Comparison of ENCODE assay signal across 16 cellular contexts in the genomic region with DNA sequence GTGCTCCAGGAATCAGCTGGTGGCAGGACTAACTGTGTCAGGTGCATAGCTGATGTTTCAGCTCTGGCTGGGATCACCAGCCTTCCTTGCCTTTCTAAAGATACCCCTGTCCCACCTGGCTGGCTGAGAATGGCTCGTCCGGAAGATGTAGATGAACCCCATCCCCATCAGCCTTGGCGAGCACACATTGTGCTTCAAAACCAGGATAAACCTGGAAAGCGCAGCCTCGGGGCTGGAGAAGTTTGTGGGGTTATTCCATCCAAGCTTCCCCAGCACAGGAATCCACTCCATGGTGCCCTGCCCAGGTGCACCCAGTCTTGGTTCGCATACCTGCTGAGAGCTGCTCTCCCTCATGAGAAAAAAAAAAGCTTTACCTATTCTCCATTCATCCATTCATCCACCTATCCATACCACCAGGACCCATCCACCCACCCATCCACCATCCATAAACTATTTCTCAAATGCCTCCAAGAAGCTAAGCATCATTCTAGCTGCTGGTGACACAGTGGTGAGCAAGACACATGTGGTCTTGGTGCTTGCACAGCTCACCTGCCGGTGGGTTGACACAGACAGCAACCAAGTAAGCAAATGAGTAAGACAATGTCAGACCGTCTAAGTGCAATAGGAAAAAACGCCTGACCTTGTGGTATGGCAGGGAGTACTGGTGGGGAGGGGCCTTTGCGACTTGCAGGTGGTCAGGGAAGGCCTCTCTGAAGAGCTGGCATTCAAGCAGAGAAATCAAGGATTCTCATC.
DNase-seq lines count a peak whose midpoint lies in the region; ATAC-seq and TF ChIP-seq lines count a peak whose summit lies in the region.
"Had no signal": no experiment of that assay in that cellular context is flagged by ENCODE, and none has a peak within 500 bp of the region (broad histone marks: within the 10 kb centered on the region; RNA-seq: fewer than 3 reads in every experiment).

No MANE protein-coding gene starts in this region.

- H2AFZ ChIP-seq in PC-3 (ENCODE audit: low read length), result no peak overlapping the region

- TF ChIP-seq CTCF in PC-3 (conservative IDR thresholded peaks at IDR 0.05; ENCODE audit: low read depth, low read length) (no peak), epithelial cell of esophagus (IDR thresholded peaks at IDR 0.05; ENCODE audit: insufficient read depth, low read depth, low read length, missing control alignments) (no peak), psoas muscle (IDR thresholded peaks at IDR 0.05) (no peak)

- H3K9me3 ChIP-seq in PC-3 (ENCODE audit: low read length) (no peaks in the 10 kb centered on the region), psoas muscle (no peaks in the 10 kb centered on the region)
- H3K9me3 ChIP-seq: esophagus muscularis mucosa had no signal

- POLR2A ChIA-PET in PC-3 (lab: Charles Lee; ENCODE audit: unreplicated experiment), result interaction anchor here (0.6 kb wide), 1 partner anchor 699 kb away, joined by 9 read pairs; no protein-coding TSS in a partner anchor

- H3F3A ChIP-seq in PC-3 (ENCODE audit: low read length, unreplicated experiment), result no peaks in the 10 kb centered on the region

- H3K36me3 ChIP-seq in PC-3 (ENCODE audit: low read depth, low read length), result no peaks in the 10 kb centered on the region
- no peaks in the 10 kb centered on the region for H3K36me3 ChIP-seq in psoas muscle (ENCODE audit: insufficient read depth in 1 of 2, low read depth in 1 of 2)
- H3K36me3 ChIP-seq: esophagus muscularis mucosa had no signal

- CTCF ChIA-PET in PC-3 (lab: Charles Lee), result no interaction called here

- no TSS peak for BruUV-seq in PC-3 (replicated peaks; lab: Mats Ljungman, UMichigan)

- DNase-seq in activated gamma-delta T cell treated with Interleukin-2 at 50 U/mL for 16 hours, result peak; percentile 2
- DNase-seq in activated gamma-delta T cell (lab: John Stamatoyannopoulos, UW), result no peak
- DNase-seq in PC-3, result peak; percentile 45
- peak; percentile 15 for DNase-seq in epithelial cell of esophagus (ENCODE audit: low read depth)
- peak; percentile 41 for DNase-seq in stimulated activated CD8-positive, alpha-beta memory T cell treated with anti-CD3 and anti-CD28 coated beads, Interleukin-4, amount 100 ng/mL, for 48 hours
- DNase-seq in cerebellar cortex (ENCODE audit: low spot score), result no peak
- DNase-seq in RPMI8226, result no peak
- no peak for DNase-seq in psoas muscle
- DNase-seq: activated CD8-positive, alpha-beta memory T cell treated with anti-CD3 and anti-CD28 coated beads, Interleukin-2, amount 10 ng/mL, durations not matched to agents 7 days and 5 days; amygdala; COR-L47; NCI-H226 had no signal

- 86 to 92% (median 88%) methylated on average over 10 of the region's 10 CpGs for WGBS in psoas muscle, 3 donors

- H3K27me3 ChIP-seq in PC-3 (ENCODE audit: low read length) (no peaks in the 10 kb centered on the region), psoas muscle (ENCODE audit: insufficient read depth in 3 of 3, low read length in 2 of 3) (no peaks in the 10 kb centered on the region)
- H3K27me3 ChIP-seq: esophagus muscularis mucosa had no signal

- no peaks in the 10 kb centered on the region for H3K9me2 ChIP-seq in PC-3 (replicated peaks; ENCODE audit: low read length)

- H3K27ac ChIP-seq in PC-3 (ENCODE audit: low read length) (no peak overlapping the region), psoas muscle (no peak overlapping the region)
- H3K27ac ChIP-seq: esophagus muscularis mucosa, SK-N-MC had no signal

- no peaks in the 10 kb centered on the region for H3K79me2 ChIP-seq in PC-3 (ENCODE audit: low read length)

- H3K4me1 ChIP-seq in PC-3 (ENCODE audit: insufficient read depth, low read length) (no peaks in the 10 kb centered on the region), psoas muscle (no peaks in the 10 kb centered on the region)
- H3K4me1 ChIP-seq: esophagus muscularis mucosa had no signal

- intact Hi-C loops in PC-3 (cut with micrococcal nuclease), result no loop called here
- intact Hi-C loops in psoas muscle (cut with DNase I), result no loop called here

- H3K4me3 ChIP-seq in PC-3 (ENCODE audit: low read length) (no peak overlapping the region), epithelial cell of esophagus (ENCODE audit: low read length) (no peak overlapping the region), psoas muscle (no peak overlapping the region)
- H3K4me3 ChIP-seq: esophagus muscularis mucosa, K562, SK-N-MC had no signal

- no peak overlapping the region for H3K9ac ChIP-seq in PC-3 (ENCODE audit: low read length)

- H3K4me2 ChIP-seq in PC-3 (ENCODE audit: low read length), result no peak overlapping the region

- no peaks in the 10 kb centered on the region for H4K20me1 ChIP-seq in PC-3 (ENCODE audit: low read length)

- no peak for ATAC-seq in PC-3
- ATAC-seq in psoas muscle, result no peak
- ATAC-seq: K562, left colon had no signal

Comparison
In these comparisons a context has a peak if more than half of its experiments do, and no peak if none do; other contexts are left out.
1. DNase-seq: peak in activated gamma-delta T cell treated with Interleukin-2 at 50 U/mL for 16 hours (single experiment), PC-3 (single experiment), epithelial cell of esophagus (single experiment) and stimulated activated CD8-positive, alpha-beta memory T cell treated with anti-CD3 and anti-CD28 coated beads, Interleukin-4, amount 100 ng/mL, for 48 hours (single experiment); none in activated gamma-delta T cell (single experiment), cerebellar cortex (single experiment), RPMI8226 (single experiment) and psoas muscle (0 of 2).